1 cellular context compared by ENCODE assay signal in the genomic region with DNA sequence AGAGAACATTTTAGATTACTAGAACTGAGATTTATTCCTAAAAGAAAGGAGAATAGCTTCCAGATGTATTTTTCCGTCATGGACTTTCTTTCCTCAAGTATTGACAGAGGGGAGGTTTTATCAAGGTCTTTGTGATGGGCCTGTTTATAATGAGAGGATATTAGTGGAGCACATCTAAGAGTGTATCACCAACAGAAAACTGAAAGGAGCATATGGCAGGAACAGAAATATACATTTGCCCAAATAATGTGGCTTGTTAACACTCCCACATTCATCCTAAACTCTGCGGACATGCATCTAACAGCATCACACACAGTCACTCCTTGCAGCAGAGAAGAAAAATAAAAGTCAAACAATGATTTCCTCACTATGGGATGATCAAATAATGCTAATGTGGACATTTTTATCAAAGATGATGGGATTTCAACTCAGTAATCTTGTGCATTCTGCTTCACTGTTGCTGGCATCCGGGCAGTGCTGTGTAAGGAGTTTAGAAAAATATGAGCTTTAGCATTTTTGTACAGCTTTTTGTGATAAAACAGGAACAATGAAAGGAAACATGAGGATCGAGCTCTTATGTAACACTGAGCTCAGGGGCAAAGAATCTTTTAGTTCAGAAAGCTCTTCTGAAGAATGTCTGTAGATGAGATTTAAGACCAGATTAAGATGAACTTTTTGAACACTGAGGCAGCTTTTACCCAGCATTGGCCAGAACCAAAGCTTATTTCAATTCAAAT.
TF ChIP-seq lines count a peak whose summit lies in the region.

No MANE protein-coding gene starts in this region.

TF ChIP-seq in GM23338, 12 proteins besides CTCF, POLR2A, EP300 and RAD21 (continued from another document):
- TF ChIP-seq, protein P1, sequence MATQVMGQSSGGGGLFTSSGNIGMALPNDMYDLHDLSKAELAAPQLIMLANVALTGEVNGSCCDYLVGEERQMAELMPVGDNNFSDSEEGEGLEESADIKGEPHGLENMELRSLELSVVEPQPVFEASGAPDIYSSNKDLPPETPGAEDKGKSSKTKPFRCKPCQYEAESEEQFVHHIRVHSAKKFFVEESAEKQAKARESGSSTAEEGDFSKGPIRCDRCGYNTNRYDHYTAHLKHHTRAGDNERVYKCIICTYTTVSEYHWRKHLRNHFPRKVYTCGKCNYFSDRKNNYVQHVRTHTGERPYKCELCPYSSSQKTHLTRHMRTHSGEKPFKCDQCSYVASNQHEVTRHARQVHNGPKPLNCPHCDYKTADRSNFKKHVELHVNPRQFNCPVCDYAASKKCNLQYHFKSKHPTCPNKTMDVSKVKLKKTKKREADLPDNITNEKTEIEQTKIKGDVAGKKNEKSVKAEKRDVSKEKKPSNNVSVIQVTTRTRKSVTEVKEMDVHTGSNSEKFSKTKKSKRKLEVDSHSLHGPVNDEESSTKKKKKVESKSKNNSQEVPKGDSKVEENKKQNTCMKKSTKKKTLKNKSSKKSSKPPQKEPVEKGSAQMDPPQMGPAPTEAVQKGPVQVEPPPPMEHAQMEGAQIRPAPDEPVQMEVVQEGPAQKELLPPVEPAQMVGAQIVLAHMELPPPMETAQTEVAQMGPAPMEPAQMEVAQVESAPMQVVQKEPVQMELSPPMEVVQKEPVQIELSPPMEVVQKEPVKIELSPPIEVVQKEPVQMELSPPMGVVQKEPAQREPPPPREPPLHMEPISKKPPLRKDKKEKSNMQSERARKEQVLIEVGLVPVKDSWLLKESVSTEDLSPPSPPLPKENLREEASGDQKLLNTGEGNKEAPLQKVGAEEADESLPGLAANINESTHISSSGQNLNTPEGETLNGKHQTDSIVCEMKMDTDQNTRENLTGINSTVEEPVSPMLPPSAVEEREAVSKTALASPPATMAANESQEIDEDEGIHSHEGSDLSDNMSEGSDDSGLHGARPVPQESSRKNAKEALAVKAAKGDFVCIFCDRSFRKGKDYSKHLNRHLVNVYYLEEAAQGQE (IDR thresholded peaks at IDR 0.05; ENCODE audit: unreplicated experiment): no peak
- TF ChIP-seq EZH2phosphoT487 (IDR thresholded peaks at IDR 0.05; ENCODE audit: unreplicated experiment) (no peak), JUNB (IDR thresholded peaks at IDR 0.05; ENCODE audit: unreplicated experiment) (no peak), ZNF331 (CRISPR knock-in tag; IDR thresholded peaks at IDR 0.05; ENCODE audit: low read depth) (no peak), POLR2AphosphoS5 (IDR thresholded peaks at IDR 0.05; ENCODE audit: low read depth) (no peak), STAT1 (IDR thresholded peaks at IDR 0.05; ENCODE audit: unreplicated experiment) (no peak)
- TF ChIP-seq, protein P2, sequence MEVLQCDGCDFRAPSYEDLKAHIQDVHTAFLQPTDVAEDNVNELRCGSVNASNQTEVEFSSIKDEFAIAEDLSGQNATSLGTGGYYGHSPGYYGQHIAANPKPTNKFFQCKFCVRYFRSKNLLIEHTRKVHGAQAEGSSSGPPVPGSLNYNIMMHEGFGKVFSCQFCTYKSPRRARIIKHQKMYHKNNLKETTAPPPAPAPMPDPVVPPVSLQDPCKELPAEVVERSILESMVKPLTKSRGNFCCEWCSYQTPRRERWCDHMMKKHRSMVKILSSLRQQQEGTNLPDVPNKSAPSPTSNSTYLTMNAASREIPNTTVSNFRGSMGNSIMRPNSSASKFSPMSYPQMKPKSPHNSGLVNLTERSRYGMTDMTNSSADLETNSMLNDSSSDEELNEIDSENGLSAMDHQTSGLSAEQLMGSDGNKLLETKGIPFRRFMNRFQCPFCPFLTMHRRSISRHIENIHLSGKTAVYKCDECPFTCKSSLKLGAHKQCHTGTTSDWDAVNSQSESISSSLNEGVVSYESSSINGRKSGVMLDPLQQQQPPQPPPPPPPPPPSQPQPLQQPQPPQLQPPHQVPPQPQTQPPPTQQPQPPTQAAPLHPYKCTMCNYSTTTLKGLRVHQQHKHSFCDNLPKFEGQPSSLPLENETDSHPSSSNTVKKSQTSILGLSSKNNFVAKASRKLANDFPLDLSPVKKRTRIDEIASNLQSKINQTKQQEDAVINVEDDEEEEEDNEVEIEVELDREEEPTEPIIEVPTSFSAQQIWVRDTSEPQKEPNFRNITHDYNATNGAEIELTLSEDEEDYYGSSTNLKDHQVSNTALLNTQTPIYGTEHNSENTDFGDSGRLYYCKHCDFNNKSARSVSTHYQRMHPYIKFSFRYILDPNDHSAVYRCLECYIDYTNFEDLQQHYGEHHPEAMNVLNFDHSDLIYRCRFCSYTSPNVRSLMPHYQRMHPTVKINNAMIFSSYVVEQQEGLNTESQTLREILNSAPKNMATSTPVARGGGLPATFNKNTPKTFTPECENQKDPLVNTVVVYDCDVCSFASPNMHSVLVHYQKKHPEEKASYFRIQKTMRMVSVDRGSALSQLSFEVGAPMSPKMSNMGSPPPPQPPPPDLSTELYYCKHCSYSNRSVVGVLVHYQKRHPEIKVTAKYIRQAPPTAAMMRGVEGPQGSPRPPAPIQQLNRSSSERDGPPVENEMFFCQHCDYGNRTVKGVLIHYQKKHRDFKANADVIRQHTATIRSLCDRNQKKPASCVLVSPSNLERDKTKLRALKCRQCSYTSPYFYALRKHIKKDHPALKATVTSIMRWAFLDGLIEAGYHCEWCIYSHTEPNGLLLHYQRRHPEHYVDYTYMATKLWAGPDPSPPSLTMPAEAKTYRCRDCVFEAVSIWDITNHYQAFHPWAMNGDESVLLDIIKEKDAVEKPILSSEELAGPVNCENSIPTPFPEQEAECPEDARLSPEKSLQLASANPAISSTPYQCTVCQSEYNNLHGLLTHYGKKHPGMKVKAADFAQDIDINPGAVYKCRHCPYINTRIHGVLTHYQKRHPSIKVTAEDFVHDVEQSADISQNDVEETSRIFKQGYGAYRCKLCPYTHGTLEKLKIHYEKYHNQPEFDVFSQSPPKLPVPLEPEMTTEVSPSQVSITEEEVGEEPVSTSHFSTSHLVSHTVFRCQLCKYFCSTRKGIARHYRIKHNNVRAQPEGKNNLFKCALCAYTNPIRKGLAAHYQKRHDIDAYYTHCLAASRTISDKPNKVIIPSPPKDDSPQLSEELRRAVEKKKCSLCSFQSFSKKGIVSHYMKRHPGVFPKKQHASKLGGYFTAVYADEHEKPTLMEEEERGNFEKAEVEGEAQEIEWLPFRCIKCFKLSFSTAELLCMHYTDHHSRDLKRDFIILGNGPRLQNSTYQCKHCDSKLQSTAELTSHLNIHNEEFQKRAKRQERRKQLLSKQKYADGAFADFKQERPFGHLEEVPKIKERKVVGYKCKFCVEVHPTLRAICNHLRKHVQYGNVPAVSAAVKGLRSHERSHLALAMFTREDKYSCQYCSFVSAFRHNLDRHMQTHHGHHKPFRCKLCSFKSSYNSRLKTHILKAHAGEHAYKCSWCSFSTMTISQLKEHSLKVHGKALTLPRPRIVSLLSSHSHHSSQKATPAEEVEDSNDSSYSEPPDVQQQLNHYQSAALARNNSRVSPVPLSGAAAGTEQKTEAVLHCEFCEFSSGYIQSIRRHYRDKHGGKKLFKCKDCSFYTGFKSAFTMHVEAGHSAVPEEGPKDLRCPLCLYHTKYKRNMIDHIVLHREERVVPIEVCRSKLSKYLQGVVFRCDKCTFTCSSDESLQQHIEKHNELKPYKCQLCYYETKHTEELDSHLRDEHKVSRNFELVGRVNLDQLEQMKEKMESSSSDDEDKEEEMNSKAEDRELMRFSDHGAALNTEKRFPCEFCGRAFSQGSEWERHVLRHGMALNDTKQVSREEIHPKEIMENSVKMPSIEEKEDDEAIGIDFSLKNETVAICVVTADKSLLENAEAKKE (CRISPR knock-in tag; IDR thresholded peaks at IDR 0.05): no peak
